1 cellular context compared by ENCODE assay signal in genomic region chr4:65645185-65645584, GRCh38.
TF ChIP-seq lines count a peak whose summit lies in the region.

No MANE protein-coding gene starts in this region.

TF ChIP-seq in GM23338, 12 proteins besides CTCF, POLR2A, EP300 and RAD21 (continued from another document):
- TF ChIP-seq REST (IDR thresholded peaks at IDR 0.05; ENCODE audit: unreplicated experiment) (no peak), EZH2phosphoT487 (IDR thresholded peaks at IDR 0.05; ENCODE audit: unreplicated experiment) (no peak), ZNF114 (CRISPR knock-in tag; IDR thresholded peaks at IDR 0.05) (no peak), EZH2 (IDR thresholded peaks at IDR 0.05; ENCODE audit: low read depth, unreplicated experiment) (no peak), ETS1 (IDR thresholded peaks at IDR 0.05) (no peak), STAT1 (IDR thresholded peaks at IDR 0.05; ENCODE audit: unreplicated experiment) (no peak), ZNF331 (CRISPR knock-in tag; IDR thresholded peaks at IDR 0.05; ENCODE audit: low read depth) (no peak), POLR2AphosphoS5 (IDR thresholded peaks at IDR 0.05; ENCODE audit: low read depth) (no peak), ZNF462 (CRISPR knock-in tag; IDR thresholded peaks at IDR 0.05) (no peak)
